Comparison of ENCODE assay signal across 5 cellular contexts in genomic region chrY:25037496-25037895, GRCh38. TPM values are rescaled to one million over a fixed set of nuclear protein-coding genes. Genes with fewer than 3 reads are reported as not detected.
"Had no signal": no experiment of that assay in that cellular context is flagged by ENCODE, and none has a peak within 500 bp of the region (broad histone marks: within the 10 kb centered on the region; RNA-seq: fewer than 3 reads in every experiment).

No MANE protein-coding gene starts in this region.

RNA-seq across cellular contexts. Expression of gene BPY2C, which starts 14.4 kb away (rescaled TPM):
- total RNA-seq: HepG2, HT-29, HT1080, IMR-90, K562 had no signal
